ENCODE assay signal across 1 cellular context in the genomic region with DNA sequence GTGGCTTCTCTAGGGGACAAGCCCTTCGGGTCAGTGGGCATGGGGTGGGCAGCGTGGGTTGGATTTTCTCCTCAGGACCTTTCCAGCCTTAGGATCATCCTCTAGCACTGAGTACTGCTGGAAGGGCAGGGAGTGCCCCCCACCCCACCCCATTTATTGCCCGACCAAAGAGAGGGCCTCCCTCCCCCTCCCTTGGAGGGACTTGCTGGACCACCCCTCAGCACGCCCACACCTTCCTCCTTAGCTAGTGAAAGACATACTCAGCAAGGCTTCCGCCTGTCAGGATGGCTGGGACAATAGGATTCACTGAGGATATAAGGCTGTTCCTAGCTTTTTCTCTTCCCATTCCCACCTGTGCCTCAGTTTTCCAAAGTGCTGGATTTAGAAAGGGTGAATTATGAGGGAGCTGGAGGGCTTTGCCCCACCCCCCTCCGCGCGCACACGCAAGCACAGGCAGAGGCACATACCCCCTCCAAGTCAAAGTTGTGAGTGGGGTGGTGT.
TF ChIP-seq lines count a peak whose summit lies in the region.

No MANE protein-coding gene starts in this region.

TF ChIP-seq in HCT116, 20 proteins besides CTCF, POLR2A, EP300 and RAD21 (continued from another document):
- no peak for TF ChIP-seq SP1 (IDR thresholded peaks at IDR 0.05; ENCODE audit: low read depth)
- TF ChIP-seq, protein P1, sequence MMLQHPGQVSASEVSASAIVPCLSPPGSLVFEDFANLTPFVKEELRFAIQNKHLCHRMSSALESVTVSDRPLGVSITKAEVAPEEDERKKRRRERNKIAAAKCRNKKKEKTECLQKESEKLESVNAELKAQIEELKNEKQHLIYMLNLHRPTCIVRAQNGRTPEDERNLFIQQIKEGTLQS (IDR thresholded peaks at IDR 0.05) = no peak
- TF ChIP-seq EZH2 (IDR thresholded peaks at IDR 0.05) = no peak
- TF ChIP-seq ELF1 (IDR thresholded peaks at IDR 0.05; ENCODE audit: borderline replicate concordance, low read depth) = no peak
- no peak for TF ChIP-seq FOSL1 (IDR thresholded peaks at IDR 0.05; ENCODE audit: low read depth)
- no peak for TF ChIP-seq EZH2phosphoT487 (IDR thresholded peaks at IDR 0.05; ENCODE audit: borderline replicate concordance)
